In genomic region chr11:76466666-76467065, GRCh38 we compare ENCODE assay signal across 21 cellular contexts. TPM values are rescaled to one million over a fixed set of nuclear protein-coding genes. Genes with fewer than 3 reads are reported as not detected.
A peak's percentile ranks its signal among the peaks of the same experiment; 100 is the strongest.
DNase-seq lines count a peak whose midpoint lies in the region; FAIRE-seq and TF ChIP-seq lines count a peak whose summit lies in the region.
"Had no signal": no experiment of that assay in that cellular context is flagged by ENCODE, and none has a peak within 500 bp of the region (broad histone marks: within the 10 kb centered on the region; RNA-seq: fewer than 3 reads in every experiment).

No MANE protein-coding gene starts in this region.

- peak; percentile 21 for FAIRE-seq in islet of Langerhans (lab: Jason Lieb, UNC)
- FAIRE-seq: A549, D721Med, G401.6, GM12891, GM19239 had no signal

- BruUV-seq in MCF 10A (replicated peaks; lab: Mats Ljungman, UMichigan), result no TSS peak
- BruUV-seq in mammary epithelial cell (replicated peaks; lab: Mats Ljungman, UMichigan), result no TSS peak

- H2AFZ ChIP-seq in mammary epithelial cell (ENCODE audit: low read depth, low read length), result no peak overlapping the region

- H3K4me1 ChIP-seq in mammary epithelial cell (ENCODE audit: insufficient read depth, low read length), result no peaks in the 10 kb centered on the region
- H3K4me1 ChIP-seq in HEK293 (ENCODE audit: control insufficient read depth, insufficient read depth, low read length), result no peaks in the 10 kb centered on the region
- H3K4me1 ChIP-seq: A549; BLaER1 treated with 17β-estradiol and CSF1 and Interleukin-3, amounts not matched to agents 10 nM and 100 nM; Caco-2 had no signal

- no peaks in the 10 kb centered on the region for H3K79me2 ChIP-seq in mammary epithelial cell (ENCODE audit: insufficient read depth, low read length)

- CTCF ChIA-PET in MCF 10A (lab: Yijun Ruan, JAX) (interaction anchor here (0.7 to 0.9 kb wide), 2 partner anchors 7 to 625 kb away, joined by 3 read pairs; no protein-coding TSS in a partner anchor), mammary epithelial cell (lab: Charles Lee; ENCODE audit: low non-redundant PET) (no interaction called here), HEK293 (lab: Yijun Ruan, JAX) (interaction anchor here (4.4 kb wide), 1 partner anchor 7 kb away, joined by 25 read pairs; no protein-coding TSS in a partner anchor)

- intact Hi-C loops in MCF 10A (cut with micrococcal nuclease) (no loop called here), mammary epithelial cell (cut with micrococcal nuclease) (no loop called here)

- POLR2A ChIA-PET in MCF 10A (lab: Yijun Ruan, JAX) (interaction anchor here (0.6 to 1.4 kb wide), 4 partner anchors 22 to 941 kb away, joined by 3 to 6 read pairs (median 4); partner anchors contain the start of gene EMSY), HEK293 (lab: Yijun Ruan, JAX) (no interaction called here)

- H3K9ac ChIP-seq in mammary epithelial cell (ENCODE audit: insufficient read depth, low read length), result no peak overlapping the region
- H3K9ac ChIP-seq: BLaER1 treated with 17β-estradiol and CSF1 and Interleukin-3, amounts not matched to agents 10 nM and 100 nM had no signal

- H4K20me1 ChIP-seq in mammary epithelial cell (ENCODE audit: insufficient read depth, low read length), result no peaks in the 10 kb centered on the region

- no peak for DNase-seq in MCF 10A (ENCODE audit: unreplicated experiment)
- no peak for DNase-seq in mammary epithelial cell
- no peak for DNase-seq in NCI-H748 treated with DMSO at 0.1 percent for 48 hours (lab: John Stamatoyannopoulos, UW)
- DNase-seq: AML-193; Caco-2; Calu3; CD4-positive, alpha-beta T cell; CD8-positive, alpha-beta T cell; DMS79 treated with DMSO at 0.1 percent for 48 hours; GF-D8 had no signal

- H3K27me3 ChIP-seq in mammary epithelial cell (ENCODE audit: insufficient read depth, low read length), result no peaks in the 10 kb centered on the region
- H3K27me3 ChIP-seq: BLaER1 treated with 17β-estradiol and CSF1 and Interleukin-3, amounts not matched to agents 10 nM and 100 nM had no signal

- TF ChIP-seq CTCF in MCF 10A (IDR thresholded peaks at IDR 0.05; ENCODE audit: unreplicated experiment) (no peak), mammary epithelial cell (conservative IDR thresholded peaks at IDR 0.05 in 1 of 2, IDR thresholded peaks at IDR 0.05 in 1 of 2; ENCODE audit: extremely low read depth in 1 of 2, insufficient read depth in 1 of 2, low read depth in 1 of 2, low read length in 2 of 2) (no peak), HEK293 (tag by site-specific recombination; IDR thresholded peaks at IDR 0.05) (no peak)

- H3K4me3 ChIP-seq in mammary epithelial cell (replicated peaks in 1 of 3; ENCODE audit: insufficient read depth in 1 of 3, low read depth in 2 of 3, low read length in 3 of 3) (no peak overlapping the region), HEK293 (ENCODE audit: low read depth, low read length) (no peak overlapping the region)
- H3K4me3 ChIP-seq: A549; BLaER1 treated with 17β-estradiol and CSF1 and Interleukin-3, amounts not matched to agents 10 nM and 100 nM had no signal

- in situ Hi-C loops in mammary epithelial cell (cut with MboI; ENCODE audit: low sequenced_read_pairs in 2 of 2), result no loop called here

- H3K9me3 ChIP-seq in mammary epithelial cell (replicated peaks; ENCODE audit: insufficient read depth, low read length) (no peaks in the 10 kb centered on the region), HEK293 (ENCODE audit: control insufficient read depth, insufficient read depth, low read depth, low read length) (no peaks in the 10 kb centered on the region)
- H3K9me3 ChIP-seq: A549; BLaER1 treated with 17β-estradiol and CSF1 and Interleukin-3, amounts not matched to agents 10 nM and 100 nM; Caco-2 had no signal

- peaks cover 42% of the 10 kb centered on the region for H3K36me3 Mint-ChIP-seq in MCF 10A (ENCODE audit: insufficient read depth, unreplicated experiment)

- no peaks in the 10 kb centered on the region for H3K9me3 Mint-ChIP-seq in MCF 10A (ENCODE audit: unreplicated experiment)
- H3K9me3 Mint-ChIP-seq: CD4-positive, alpha-beta T cell; CD8-positive, alpha-beta T cell had no signal

- H3K36me3 ChIP-seq in mammary epithelial cell (ENCODE audit: insufficient read depth, low read length), result peaks cover 3% of the 10 kb centered on the region
- peaks cover 0 to 39% of the 10 kb centered on the region in 2 experiments; a peak in 1 of 3 replicates for H3K36me3 ChIP-seq in HEK293 (ENCODE audit: control insufficient read depth in 2 of 2, insufficient read depth in 1 of 2, low read length in 2 of 2)

- H3K4me1 Mint-ChIP-seq in MCF 10A (ENCODE audit: insufficient read depth, unreplicated experiment), result no peaks in the 10 kb centered on the region
- H3K4me1 Mint-ChIP-seq: B cell had no signal

- no peak overlapping the region for H3K4me3 Mint-ChIP-seq in MCF 10A (ENCODE audit: unreplicated experiment)
- H3K4me3 Mint-ChIP-seq: B cell; CD4-positive, alpha-beta T cell; CD8-positive, alpha-beta T cell had no signal

- peak overlapping the region; percentile 10 for H3K27ac Mint-ChIP-seq in MCF 10A (ENCODE audit: low read depth, unreplicated experiment)
- H3K27ac Mint-ChIP-seq: B cell; CD4-positive, alpha-beta T cell; CD8-positive, alpha-beta T cell had no signal

- dilution Hi-C loops in mammary epithelial cell (cut with HindIII; ENCODE audit: low sequenced_read_pairs), result no loop called here

- H3K4me2 ChIP-seq in mammary epithelial cell (ENCODE audit: insufficient read depth, low read depth, low read length), result no peak overlapping the region
- H3K4me2 ChIP-seq: A549; BLaER1 treated with 17β-estradiol and CSF1 and Interleukin-3, amounts not matched to agents 10 nM and 100 nM had no signal

- no peaks in the 10 kb centered on the region for H3K27me3 Mint-ChIP-seq in MCF 10A (ENCODE audit: insufficient read depth, unreplicated experiment)
- H3K27me3 Mint-ChIP-seq: B cell; CD4-positive, alpha-beta T cell had no signal

- H3K27ac ChIP-seq in mammary epithelial cell (ENCODE audit: insufficient read depth, low read depth, low read length) (no peak overlapping the region), HEK293 (ENCODE audit: extremely low read depth, low read depth, low read length) (no peak overlapping the region)
- H3K27ac ChIP-seq: 22Rv1; A549; BLaER1 treated with 17β-estradiol and CSF1 and Interleukin-3, amounts not matched to agents 10 nM and 100 nM; C4-2B had no signal

TF ChIP-seq in HEK293, 187 proteins besides CTCF, POLR2A, EP300 and RAD21:
- peak; percentile 70; the same call in 1 of the 2 replicates for TF ChIP-seq ZNF664 (tag by site-specific recombination; IDR thresholded peaks at IDR 0.05)
- 0 out of 2 replicates have a peak, but pooled peaks have one; percentile 5 for TF ChIP-seq BCL6B (tag by site-specific recombination; IDR thresholded peaks at IDR 0.05)
- TF ChIP-seq ZNF302 (tag by site-specific recombination; IDR thresholded peaks at IDR 0.05; ENCODE audit: low read depth), result no peak
- TF ChIP-seq SCRT2 (tag by site-specific recombination; IDR thresholded peaks at IDR 0.05), result 0 out of 2 replicates have a peak, but pooled peaks have one; percentile 14
- peak; percentile 28; the same call in 1 of the 2 replicates for TF ChIP-seq PRDM6 (tag by site-specific recombination; IDR thresholded peaks at IDR 0.05)
- TF ChIP-seq ATF2 (tag by site-specific recombination; IDR thresholded peaks at IDR 0.05; ENCODE audit: low read depth), result peak; percentile 68
- TF ChIP-seq ZNF132 (tag by site-specific recombination; IDR thresholded peaks at IDR 0.05; ENCODE audit: borderline replicate concordance), result no peak
- TF ChIP-seq ZNF24 (tag by site-specific recombination; IDR thresholded peaks at IDR 0.05), result no peak

RNA-seq across cellular contexts. Expression of gene EMSY, which starts 21.8 kb away (rescaled TPM):
- 19.7 and 25.3 TPM in 2 replicates for total RNA-seq in MCF 10A (2022)
- total RNA-seq in mammary epithelial cell, result 10 to 100 TPM; 16.1 to 19.8 TPM
- polyA plus RNA-seq in mammary epithelial cell, result 12.2 TPM
- 31.3 TPM for polyA minus RNA-seq in mammary epithelial cell
